ENCODE assay signal across 7 cellular contexts in the genomic region with DNA sequence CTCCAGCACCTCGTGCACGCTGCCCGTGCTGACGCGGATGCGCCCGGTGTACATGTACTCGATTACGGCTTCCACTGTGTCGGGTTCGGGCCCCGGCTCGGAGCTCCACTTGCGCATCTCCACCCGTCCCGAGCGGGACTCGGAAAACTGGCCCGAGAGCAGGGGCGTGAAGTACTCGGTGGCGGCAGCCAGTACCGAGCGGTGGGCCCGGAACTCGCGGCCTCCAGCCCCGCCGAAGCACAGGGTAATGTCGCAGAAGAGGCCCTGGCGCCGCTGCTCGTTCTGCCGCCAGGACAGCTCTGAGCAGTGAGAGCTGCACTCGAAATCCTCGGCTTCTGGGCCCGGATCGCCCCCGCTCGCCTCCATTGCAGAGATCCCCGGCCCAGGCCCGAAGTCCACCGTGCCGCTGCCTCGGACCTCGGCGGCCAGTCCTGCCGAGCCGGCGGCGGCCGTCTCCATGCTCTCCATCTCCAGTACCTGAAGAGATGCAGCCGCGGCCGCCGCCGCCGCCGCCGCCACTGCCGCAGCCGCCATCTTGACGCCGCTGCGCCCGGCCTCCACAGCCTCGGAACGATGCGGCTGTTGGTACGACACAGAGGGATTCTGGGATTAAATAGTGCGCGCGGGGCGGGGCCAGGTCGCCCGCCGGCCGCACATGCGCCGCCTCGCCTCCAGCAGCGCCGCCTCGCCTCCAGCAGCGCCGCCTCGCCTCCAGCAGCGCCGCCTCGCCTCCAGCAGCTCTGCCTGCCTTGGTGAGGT.
DNase-seq lines count a peak whose midpoint lies in the region; ATAC-seq and TF ChIP-seq lines count a peak whose summit lies in the region.

Gene KLHL11, minus strand, starts transcription at position 587 of the 759 bp plus-strand sequence. Its CDS starts 53 bp downstream, at position 534.

- no peak within 1 kb of the TSS for H3K4me3 Mint-ChIP-seq in T-helper 2 cell treated with Interferon-gamma antibody and Interleukin-4, amounts not matched to agents 5 μg/mL and 100 μg/mL, for 36 hours

- no peaks in the 10 kb centered on the region for H3K27me3 Mint-ChIP-seq in T-helper 2 cell treated with Interferon-gamma antibody and Interleukin-4, amounts not matched to agents 5 μg/mL and 100 μg/mL, for 36 hours (ENCODE audit: low read depth)

- peaks cover 35% of the 10 kb centered on the region for H3K36me3 Mint-ChIP-seq in T-helper 2 cell treated with Interferon-gamma antibody and Interleukin-4, amounts not matched to agents 5 μg/mL and 100 μg/mL, for 36 hours (ENCODE audit: low read depth)

- no peak for TF ChIP-seq CTCF in astrocyte of the cerebellum (IDR thresholded peaks at IDR 0.05; ENCODE audit: low read depth, low read length, missing control alignments)
- no peak for TF ChIP-seq CTCF in retinal pigment epithelial cell (conservative IDR thresholded peaks at IDR 0.05; ENCODE audit: low read depth, low read length)

- H3K9me3 Mint-ChIP-seq in T-helper 2 cell treated with Interferon-gamma antibody and Interleukin-4, amounts not matched to agents 5 μg/mL and 100 μg/mL, for 36 hours: no peaks in the 10 kb centered on the region

- H3K4me3 ChIP-seq in astrocyte of the cerebellum (ENCODE audit: low read depth, low read length): peak within 1 kb of the TSS; percentile 90
- peak within 1 kb of the TSS; percentile 87 for H3K4me3 ChIP-seq in retinal pigment epithelial cell (ENCODE audit: low read length)

- peak; percentile 51 for DNase-seq in NCI-H187 treated with DMSO at 0.1 percent for 48 hours (lab: John Stamatoyannopoulos, UW)
- DNase-seq in T-helper 2 cell treated with Interferon-gamma antibody and Interleukin-4, amounts not matched to agents 5 μg/mL and 100 μg/mL, for 36 hours (ENCODE audit: low spot score): peak; percentile 92
- peak; percentile 74 for DNase-seq in astrocyte of the cerebellum (ENCODE audit: low read depth)
- peak; percentile 81 to 89 for DNase-seq in hippocampal formation (lab: John Stamatoyannopoulos, UW)
- peak; percentile 48 for DNase-seq in retinal pigment epithelial cell (ENCODE audit: low read depth)

- peaks cover 47% of the 10 kb centered on the region for H3K4me1 Mint-ChIP-seq in T-helper 2 cell treated with Interferon-gamma antibody and Interleukin-4, amounts not matched to agents 5 μg/mL and 100 μg/mL, for 36 hours (ENCODE audit: low read depth)

- ATAC-seq in GM18502 (IDR thresholded peaks at IDR 0.05; ENCODE audit: poor library complexity, unreplicated experiment): peak; percentile 86
- peak; percentile 79 for ATAC-seq in HG02938 (IDR thresholded peaks at IDR 0.05; ENCODE audit: unreplicated experiment)

- in situ Hi-C loops in astrocyte of the cerebellum (cut with HindIII; ENCODE audit: low sequenced_read_pairs): no loop called here

- H3K27ac Mint-ChIP-seq in T-helper 2 cell treated with Interferon-gamma antibody and Interleukin-4, amounts not matched to agents 5 μg/mL and 100 μg/mL, for 36 hours: peak within 1 kb of the TSS; percentile 86

Comparison
In these comparisons a context has a peak if more than half of its experiments do, and no peak if none do; other contexts are left out.
1. Peak in every context shown above with its lines: DNase-seq, ATAC-seq and H3K4me3 ChIP-seq.